8 cellular contexts compared by ENCODE assay signal in the genomic region with DNA sequence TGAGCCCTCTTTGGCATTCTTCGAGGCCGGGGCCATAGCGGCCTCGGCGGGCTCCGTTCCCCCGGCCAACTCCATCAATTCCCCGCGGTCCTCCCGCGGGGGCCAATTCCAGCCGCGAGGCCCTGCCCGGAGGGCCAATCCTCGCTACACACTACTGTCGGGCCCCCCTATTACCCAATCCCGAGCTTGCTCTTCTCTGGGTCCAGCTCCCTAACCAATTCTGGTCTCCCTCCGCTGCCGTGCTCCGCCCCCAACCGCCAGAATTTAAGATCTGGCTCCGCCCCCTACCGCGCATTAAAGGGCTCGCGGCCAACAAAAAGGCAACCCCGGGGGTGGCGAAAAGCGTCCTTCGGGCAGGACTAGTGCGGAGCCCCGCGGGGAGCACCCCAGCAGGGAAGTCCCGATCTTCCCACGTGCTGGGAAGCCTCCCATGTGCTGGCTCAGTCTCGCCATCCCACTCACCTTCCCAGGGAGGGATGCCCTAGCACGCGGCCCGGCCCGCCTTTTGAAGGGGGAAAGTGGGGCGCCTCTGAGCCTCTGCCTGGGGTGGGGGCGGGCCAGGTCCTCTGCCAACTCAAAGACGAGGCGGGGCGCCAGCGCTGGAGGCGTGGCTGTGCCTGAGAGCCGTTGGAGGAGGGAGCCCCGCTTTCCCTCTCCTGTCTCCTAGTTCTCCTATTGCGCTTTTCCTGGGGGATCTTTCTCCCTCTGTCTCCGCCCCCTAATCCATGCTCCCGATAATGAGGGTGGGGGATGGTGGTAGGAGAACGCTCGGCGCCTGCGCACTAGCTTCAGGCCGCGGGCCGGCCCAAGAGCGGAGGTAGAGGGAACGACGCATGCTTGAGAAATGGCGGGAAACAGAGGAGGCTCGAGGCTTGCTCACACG. TPM values are rescaled to one million over a fixed set of nuclear protein-coding genes. Genes with fewer than 3 reads are reported as not detected.
A peak's percentile ranks its signal among the peaks of the same experiment; 100 is the strongest.
DNase-seq lines count a peak whose midpoint lies in the region; ATAC-seq and TF ChIP-seq lines count a peak whose summit lies in the region.

No MANE protein-coding gene starts in this region.

- TF ChIP-seq CTCF in GM23338 (conservative IDR thresholded peaks at IDR 0.05; ENCODE audit: low read depth in 2 of 2) (no peak), tibial artery (IDR thresholded peaks at IDR 0.05) (no peak)

- H2BK5ac ChIP-seq in trophoblast cell (ENCODE audit: low read depth, low read length, poor library complexity) = no peak overlapping the region

- peak overlapping the region; percentile 2 for H4K8ac ChIP-seq in trophoblast cell (ENCODE audit: low read depth, low read length)

- peak overlapping the region; percentile 94 for H3K4me3 Mint-ChIP-seq in GM23338

- no peak overlapping the region for H3K4ac ChIP-seq in trophoblast cell (ENCODE audit: low read depth, low read length)

- DNase-seq in EL (peak; percentile 95), GM23338 (ENCODE audit: low spot score) (peak; percentile 99), M059J (ENCODE audit: low read depth) (peak; percentile 84), SW 1271 (lab: John Stamatoyannopoulos, UW) (peak; percentile 54 to 74), adipocyte (ENCODE audit: low read depth) (peak; percentile 97), cardiac septum (ENCODE audit: low spot score) (peak; percentile 95), trophoblast cell (peak in 1 of 2 donors; percentile 24), tibial artery (peak; percentile 75 to 76)

- H3K36me3 Mint-ChIP-seq in GM23338 (ENCODE audit: low read depth) = peaks cover 5% of the 10 kb centered on the region; the same call in 1 of the 3 replicates

- H3K4me3 ChIP-seq in GM23338 (peak overlapping the region; percentile 86), adipocyte (ENCODE audit: low read length) (peak overlapping the region; percentile 85), trophoblast cell (ENCODE audit: low read depth, low read length) (peak overlapping the region; percentile 67), tibial artery (peak overlapping the region; percentile 40 to 54)

- no peaks in the 10 kb centered on the region for H3K9me3 ChIP-seq in adipocyte (ENCODE audit: control insufficient read depth, low read length)
- peaks cover 8% of the 10 kb centered on the region for H3K9me3 ChIP-seq in trophoblast cell (ENCODE audit: insufficient read depth, low read depth, low read length)
- H3K9me3 ChIP-seq in tibial artery = no peaks in the 10 kb centered on the region

- H2AK5ac ChIP-seq in trophoblast cell (ENCODE audit: low read length) = no peak overlapping the region

- H3K79me2 ChIP-seq in GM23338 (replicated peaks; ENCODE audit: insufficient read depth) (no peaks in the 10 kb centered on the region), trophoblast cell (ENCODE audit: control insufficient read depth, insufficient read depth, low read length, poor library complexity) (no peaks in the 10 kb centered on the region)

- peak overlapping the region; percentile 86 for H3K9ac ChIP-seq in adipocyte (ENCODE audit: low read length)
- H3K9ac ChIP-seq in trophoblast cell (ENCODE audit: low read length) = no peak overlapping the region

- H3K4me2 ChIP-seq in GM23338 (peak overlapping the region; percentile 95), trophoblast cell (ENCODE audit: low read length) (peak overlapping the region; percentile 83)

- peaks cover 2% of the 10 kb centered on the region for H3K79me1 ChIP-seq in trophoblast cell (ENCODE audit: low read length)

- peaks cover 66% of the 10 kb centered on the region for H3K27me3 Mint-ChIP-seq in GM23338 (ENCODE audit: insufficient read depth, low read depth, poor library complexity)

- no peak overlapping the region for H4K91ac ChIP-seq in trophoblast cell (ENCODE audit: low read depth, low read length)

- H3K27ac Mint-ChIP-seq in GM23338 = no peak overlapping the region

- intact Hi-C loops in cardiac septum (cut with DNase I) (loop anchor here (10.0 kb wide), 1 partner anchor 179 kb away; a partner anchor contains a TSS), tibial artery (cut with DNase I; ENCODE audit: low total_unique reads) (no loop called here)

- H3K27me3 ChIP-seq in GM23338 (ENCODE audit: insufficient read depth) (peaks cover 53% of the 10 kb centered on the region), adipocyte (replicated peaks; ENCODE audit: control insufficient read depth, insufficient read depth, low read length) (no peaks in the 10 kb centered on the region), trophoblast cell (ENCODE audit: insufficient read depth, low read length) (peaks cover 8% of the 10 kb centered on the region), tibial artery (peaks cover 0 to 56% of the 10 kb centered on the region in 2 donors)

- H2BK120ac ChIP-seq in trophoblast cell (ENCODE audit: insufficient read depth, low read length, poor library complexity) = no peak overlapping the region

- H2AFZ ChIP-seq in GM23338 (peak overlapping the region; percentile 63), trophoblast cell (ENCODE audit: insufficient read depth, low read length, poor library complexity) (peak overlapping the region; percentile 37)

- WGBS in trophoblast cell (ENCODE audit: extremely low coverage, insufficient coverage, insufficient read length) = no CpG with 5 or more reads among the region's 65 CpGs

- H3K14ac ChIP-seq in trophoblast cell (ENCODE audit: low read length) = no peak overlapping the region

- no peak overlapping the region for H3K18ac ChIP-seq in trophoblast cell (ENCODE audit: low read length)

- peak; percentile 91 for ATAC-seq in GM23338

- peaks cover 18% of the 10 kb centered on the region; the same call in 1 of the 2 replicates for H4K20me1 ChIP-seq in GM23338 (replicated peaks; ENCODE audit: insufficient read depth)

- no peak overlapping the region for H2BK12ac ChIP-seq in trophoblast cell (ENCODE audit: low read length)

- no peak overlapping the region for H3K23ac ChIP-seq in trophoblast cell (ENCODE audit: low read length)

- peaks cover 7% of the 10 kb centered on the region; the same call in 2 of the 3 replicates for H3K9me3 Mint-ChIP-seq in GM23338

- H3K4me1 ChIP-seq in GM23338 (ENCODE audit: insufficient read depth) (peaks cover 5% of the 10 kb centered on the region; the same call in 1 of the 2 replicates), adipocyte (ENCODE audit: control insufficient read depth, insufficient read depth, low read length) (peaks cover 36% of the 10 kb centered on the region), trophoblast cell (ENCODE audit: control insufficient read depth in 1 of 2, insufficient read depth in 2 of 2, low read length in 2 of 2) (peaks cover 6 to 13% of the 10 kb centered on the region in 2 experiments), tibial artery (peaks cover 0 to 20% (median 14%) of the 10 kb centered on the region in 4 donors)

- peaks cover 30% of the 10 kb centered on the region for H3K4me1 Mint-ChIP-seq in GM23338

- H3K36me3 ChIP-seq in GM23338 (ENCODE audit: insufficient read depth) (no peaks in the 10 kb centered on the region), adipocyte (ENCODE audit: control insufficient read depth, insufficient read depth, low read length, severe bottlenecking) (no peaks in the 10 kb centered on the region), trophoblast cell (ENCODE audit: control insufficient read depth in 1 of 2, insufficient read depth in 2 of 2, low read length in 2 of 2) (no peaks in the 10 kb centered on the region), tibial artery (no peaks in the 10 kb centered on the region)

- no peak overlapping the region for H3K27ac ChIP-seq in GM23338 (ENCODE audit: low read depth)
- no peak overlapping the region for H3K27ac ChIP-seq in trophoblast cell (ENCODE audit: low read depth, low read length)
- no peak overlapping the region for H3K27ac ChIP-seq in tibial artery

- peaks cover 4% of the 10 kb centered on the region; the same call in 1 of the 2 replicates for H3K9me2 ChIP-seq in GM23338 (ENCODE audit: insufficient read depth)

- no peak overlapping the region for H4K12ac ChIP-seq in trophoblast cell (ENCODE audit: low read depth, low read length)

- H3F3A ChIP-seq in GM23338 (replicated peaks; ENCODE audit: low read depth) = peaks cover 25% of the 10 kb centered on the region

TF ChIP-seq in GM23338, 12 proteins besides CTCF, POLR2A, EP300 and RAD21 (continues in another document):
- no peak for TF ChIP-seq NANOG (IDR thresholded peaks at IDR 0.05; ENCODE audit: borderline replicate concordance)

RNA-seq across cellular contexts. Expression of a gene that starts 3.5 kb away (rescaled TPM):
- 10.9 and 16.2 TPM in 2 replicates for total RNA-seq in GM23338 (2014; rRNA removed; shearing (Covaris generic))
- polyA plus RNA-seq in GM23338 (2016; fragmentation: Nextera tagmentation; extraction: Ambion mirVana) = 4.3 and 5.8 TPM in 2 replicates
- total RNA-seq in M059J (2014; rRNA removed; shearing (Covaris generic)) = 0.17 and 3.3 TPM in 2 replicates
- 54.9 TPM for total RNA-seq in cardiac septum
- 0.92 and 1.0 TPM in 2 replicates for polyA plus RNA-seq in trophoblast cell (2013)

RNA-seq across cellular contexts. Expression of a gene that starts 19.0 kb away (rescaled TPM):
- total RNA-seq in GM23338 (2014; rRNA removed; shearing (Covaris generic)) = not detected in 2 replicates
- 0.39 TPM in 1 of 2 replicates, not detected in the other for polyA plus RNA-seq in GM23338 (2016; fragmentation: Nextera tagmentation; extraction: Ambion mirVana)
- not detected in 2 replicates for total RNA-seq in M059J (2014; rRNA removed; shearing (Covaris generic))
- not detected for total RNA-seq in cardiac septum
- polyA plus RNA-seq in trophoblast cell (2013) = 1.4 and 1.9 TPM in 2 replicates

RNA-seq across cellular contexts. Expression of a gene that starts 33.6 kb away (rescaled TPM):
- 6.7 TPM in 1 of 2 replicates, not detected in the other for total RNA-seq in GM23338 (2014; rRNA removed; shearing (Covaris generic))
- 54.5 and 71.5 TPM in 2 replicates for polyA plus RNA-seq in GM23338 (2016; fragmentation: Nextera tagmentation; extraction: Ambion mirVana)
- total RNA-seq in M059J (2014; rRNA removed; shearing (Covaris generic)) = 3.8 TPM in 1 of 2 replicates, not detected in the other
- total RNA-seq in cardiac septum = 0.67 TPM
- polyA plus RNA-seq in trophoblast cell (2013) = 9.3 and 9.6 TPM in 2 replicates
